ENCODE assay signal across 27 cellular contexts in the genomic region with DNA sequence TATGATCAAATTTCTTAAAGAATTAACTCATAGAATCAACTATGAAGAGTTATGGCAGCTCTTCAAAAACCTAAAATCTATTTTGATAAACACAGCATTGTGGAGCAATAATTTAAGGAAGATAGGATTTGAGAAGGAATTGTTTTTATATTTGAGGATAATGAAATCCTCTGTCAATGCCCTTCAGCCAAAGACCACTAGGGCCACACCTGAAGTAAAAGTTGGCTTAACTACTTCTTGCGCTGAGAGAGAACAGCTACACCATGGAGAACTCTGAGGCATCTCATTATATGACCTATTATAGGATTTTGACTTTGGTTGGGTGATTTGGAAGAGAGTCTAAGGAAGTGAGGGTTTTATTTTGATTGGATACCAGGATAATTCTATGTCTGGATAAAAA.
"Had no signal": no experiment of that assay in that cellular context is flagged by ENCODE, and none has a peak within 500 bp of the region (broad histone marks: within the 10 kb centered on the region; RNA-seq: fewer than 3 reads in every experiment).

No MANE protein-coding gene starts in this region.

- H3K4me2 ChIP-seq: neural progenitor cell had no signal

- H3K27me3 Mint-ChIP-seq: progenitor cell of endocrine pancreas; stimulated activated naive B cell treated with anti-CD40 and anti-IgM and Interleukin-4, amounts not matched to agents 10 μg/mL and 1 μg/mL and 100 μg/mL, for 72 hours; stimulated activated naive CD8-positive, alpha-beta T cell treated with anti-CD3 and anti-CD28 coated beads, Interleukin-15, Interleukin-2, amounts not matched to agents 100 ng/mL and 50 ng/mL, for 24 hours had no signal

- H3K4me3 ChIP-seq: neural progenitor cell, ovary, psoas muscle, right lobe of liver, sigmoid colon, stomach, thoracic aorta, thyroid gland, tibial nerve, upper lobe of left lung, vagina had no signal

- H3K4me1 Mint-ChIP-seq: stimulated activated effector memory CD8-positive, alpha-beta T cell treated with anti-CD3 and anti-CD28 coated beads, Interleukin-12 subunit alpha, Interleukin-12 subunit beta, amount 100 ng/mL, for 72 hours; stimulated activated naive B cell treated with anti-CD40 and anti-IgM and Interleukin-4, amounts not matched to agents 10 μg/mL and 1 μg/mL and 100 μg/mL, for 72 hours had no signal

- H3K36me3 Mint-ChIP-seq: stimulated activated effector memory CD8-positive, alpha-beta T cell treated with anti-CD3 and anti-CD28 coated beads, Interleukin-12 subunit alpha, Interleukin-12 subunit beta, amount 100 ng/mL, for 72 hours; stimulated activated naive B cell treated with anti-CD40 and anti-IgM and Interleukin-4, amounts not matched to agents 10 μg/mL and 1 μg/mL and 100 μg/mL, for 72 hours had no signal

- H3K9ac ChIP-seq: neural progenitor cell, parathyroid adenoma had no signal

- H3K9me3 ChIP-seq: ovary, psoas muscle, right lobe of liver, sigmoid colon, stomach, thoracic aorta, thyroid gland, tibial nerve, upper lobe of left lung, vagina had no signal

- H3K4me1 ChIP-seq: neural progenitor cell, parathyroid adenoma, psoas muscle, right lobe of liver, stomach, thyroid gland, tibial nerve, upper lobe of left lung, vagina had no signal

- H3K79me2 ChIP-seq: parathyroid adenoma had no signal

- H3K4me3 Mint-ChIP-seq: nephron; neural progenitor cell; stimulated activated effector memory CD8-positive, alpha-beta T cell treated with anti-CD3 and anti-CD28 coated beads, Interleukin-12 subunit alpha, Interleukin-12 subunit beta, amount 100 ng/mL, for 72 hours; stimulated activated naive B cell treated with anti-CD40 and anti-IgM and Interleukin-4, amounts not matched to agents 10 μg/mL and 1 μg/mL and 100 μg/mL, for 72 hours; stimulated activated naive CD8-positive, alpha-beta T cell treated with anti-CD3 and anti-CD28 coated beads, Interleukin-15, Interleukin-2, amounts not matched to agents 100 ng/mL and 50 ng/mL, for 24 hours had no signal

- H3K36me3 ChIP-seq: neural progenitor cell, ovary, right lobe of liver, sigmoid colon, stomach, thoracic aorta, thyroid gland, tibial nerve, upper lobe of left lung, vagina had no signal

- H2AFZ ChIP-seq: neural progenitor cell, parathyroid adenoma had no signal

- DNase-seq: occipital lobe; ovary; posterior cingulate gyrus; psoas muscle; right cardiac atrium; right lobe of liver; sigmoid colon; small intestine; stimulated activated CD4-positive, alpha-beta T cell treated with anti-CD3 and anti-CD28 coated beads, Interleukin-15, amount 100 ng/mL, for 24 hours; stimulated activated CD4-positive, alpha-beta T cell treated with anti-CD3 and anti-CD28 coated beads, Interleukin-2, amount 100 ng/mL, for 24 hours; stimulated activated CD4-positive, alpha-beta T cell treated with anti-CD3 and anti-CD28 coated beads, Interleukin-2, amount 100 ng/mL, for 48 hours; stimulated activated CD4-positive, alpha-beta T cell treated with anti-CD3 and anti-CD28 coated beads, Interleukin-4, amount 100 ng/mL, for 24 hours; stimulated activated naive B cell treated with anti-CD40 and anti-IgM and Interleukin-4, amounts not matched to agents 10 μg/mL and 1 μg/mL and 100 μg/mL, for 72 hours; stimulated activated naive CD4-positive, alpha-beta T cell treated with Interleukin-2 at 50 U/mL for 16 hours; stomach; thyroid gland; trophoblast cell; upper lobe of left lung had no signal

- H3K27ac Mint-ChIP-seq: nephron; neural progenitor cell; progenitor cell of endocrine pancreas; stimulated activated effector memory CD8-positive, alpha-beta T cell treated with anti-CD3 and anti-CD28 coated beads, Interleukin-12 subunit alpha, Interleukin-12 subunit beta, amount 100 ng/mL, for 72 hours; stimulated activated naive B cell treated with anti-CD40 and anti-IgM and Interleukin-4, amounts not matched to agents 10 μg/mL and 1 μg/mL and 100 μg/mL, for 72 hours; stimulated activated naive CD8-positive, alpha-beta T cell treated with anti-CD3 and anti-CD28 coated beads, Interleukin-15, Interleukin-2, amounts not matched to agents 100 ng/mL and 50 ng/mL, for 24 hours had no signal

- ATAC-seq: psoas muscle; right cardiac atrium; right lobe of liver; stimulated activated effector memory CD8-positive, alpha-beta T cell treated with anti-CD3 and anti-CD28 coated beads, Interleukin-12 subunit alpha, Interleukin-12 subunit beta, amount 100 ng/mL, for 72 hours; stimulated activated naive B cell treated with anti-CD40 and anti-IgM and Interleukin-4, amounts not matched to agents 10 μg/mL and 1 μg/mL and 100 μg/mL, for 72 hours had no signal

- H3K27ac ChIP-seq: neural progenitor cell, ovary, parathyroid adenoma, psoas muscle, right lobe of liver, sigmoid colon, stomach, thoracic aorta, thyroid gland, tibial nerve, upper lobe of left lung, vagina had no signal

- H3K9me3 Mint-ChIP-seq: nephron; neural progenitor cell; stimulated activated effector memory CD8-positive, alpha-beta T cell treated with anti-CD3 and anti-CD28 coated beads, Interleukin-12 subunit alpha, Interleukin-12 subunit beta, amount 100 ng/mL, for 72 hours; stimulated activated naive B cell treated with anti-CD40 and anti-IgM and Interleukin-4, amounts not matched to agents 10 μg/mL and 1 μg/mL and 100 μg/mL, for 72 hours; stimulated activated naive CD8-positive, alpha-beta T cell treated with anti-CD3 and anti-CD28 coated beads, Interleukin-15, Interleukin-2, amounts not matched to agents 100 ng/mL and 50 ng/mL, for 24 hours had no signal

- H3K27me3 ChIP-seq: neural progenitor cell, ovary, right lobe of liver, sigmoid colon, stomach, thyroid gland, tibial nerve, upper lobe of left lung, vagina had no signal
